In genomic region chr20:38308047-38308438, GRCh38 we compare ENCODE assay signal across 18 cellular contexts. TPM values are rescaled to one million over a fixed set of nuclear protein-coding genes. Genes with fewer than 3 reads are reported as not detected.
DNase-seq lines count a peak whose midpoint lies in the region; ATAC-seq and TF ChIP-seq lines count a peak whose summit lies in the region.
"Had no signal": no experiment of that assay in that cellular context is flagged by ENCODE, and none has a peak within 500 bp of the region (broad histone marks: within the 10 kb centered on the region; RNA-seq: fewer than 3 reads in every experiment).

No MANE protein-coding gene starts in this region.

- H4K8ac ChIP-seq in H9 (replicated peaks; ENCODE audit: insufficient read length, low read depth, low read length), result no peak overlapping the region

- H3T11ph ChIP-seq in H9 (ENCODE audit: low read length), result no peak overlapping the region

- H2BK120ac ChIP-seq in H9 (ENCODE audit: low read depth, low read length, poor library complexity, severe bottlenecking), result no peak overlapping the region

- no peaks in the 10 kb centered on the region for H4K20me1 ChIP-seq in H9 (ENCODE audit: control insufficient read depth, insufficient read depth, insufficient read length)

- no peak overlapping the region for H2AK5ac ChIP-seq in H9 (ENCODE audit: insufficient read length, low read length)

- no peak overlapping the region for H4K91ac ChIP-seq in H9 (ENCODE audit: insufficient read length, low read depth, low read length)

- no peaks in the 10 kb centered on the region for H3K79me2 ChIP-seq in H9 (ENCODE audit: insufficient read depth, low read length)

- no peaks in the 10 kb centered on the region for H3K79me1 ChIP-seq in H9 (ENCODE audit: insufficient read depth, low read depth, low read length, poor library complexity, severe bottlenecking)

- H2BK5ac ChIP-seq in H9 (ENCODE audit: insufficient read length, low read length), result no peak overlapping the region

- no peak overlapping the region for H4K5ac ChIP-seq in H9 (ENCODE audit: insufficient read length, low read depth, low read length)

- no peak for ATAC-seq in sciatic nerve

- H3K27me3 ChIP-seq in H9 (ENCODE audit: insufficient read depth, low read length), result no peaks in the 10 kb centered on the region
- H3K27me3 ChIP-seq: SJSA1 had no signal

- H3K56ac ChIP-seq in H9 (ENCODE audit: insufficient read length, low read depth, low read length), result no peak overlapping the region

- no peak overlapping the region for H2BK12ac ChIP-seq in H9 (ENCODE audit: insufficient read length, low read depth, low read length)

- WGBS in H9 (ENCODE audit: extremely low coverage, insufficient read length, low lambda C conversion rate), result no CpG with 5 or more reads among the region's 4 CpGs

- H3K9me3 ChIP-seq in H9 (ENCODE audit: control insufficient read depth, low read depth, low read length), result no peaks in the 10 kb centered on the region
- H3K9me3 ChIP-seq: HAP-1, SJSA1 had no signal

- TF ChIP-seq CTCF in CD14-positive monocyte (IDR thresholded peaks at IDR 0.05) (no peak), H9 (conservative IDR thresholded peaks at IDR 0.05) (no peak), osteocyte (IDR thresholded peaks at IDR 0.05) (no peak), GM10266 (IDR thresholded peaks at IDR 0.05; ENCODE audit: control insufficient read depth, insufficient read depth, low read depth, missing control alignments) (no peak)

- H3K36me3 Mint-ChIP-seq in CD14-positive monocyte (peaks cover 37 to 38% of the 10 kb centered on the region in 2 donors), H9 (ENCODE audit: insufficient read depth in 1 of 3, low read depth in 3 of 3) (no peaks in the 10 kb centered on the region), osteocyte (ENCODE audit: unreplicated experiment) (no peaks in the 10 kb centered on the region)

- peaks cover 55% of the 10 kb centered on the region for H3K4me1 Mint-ChIP-seq in CD14-positive monocyte
- H3K4me1 Mint-ChIP-seq in H9, result peaks cover 4 to 12% of the 10 kb centered on the region in 2 experiments
- peaks cover 12% of the 10 kb centered on the region for H3K4me1 Mint-ChIP-seq in osteocyte (ENCODE audit: unreplicated experiment)

- no peaks in the 10 kb centered on the region for H3K23me2 ChIP-seq in H9 (ENCODE audit: insufficient read length, low read depth, low read length, poor library complexity, severe bottlenecking)

- peak overlapping the region; percentile 33 to 87 (median 59) for H3K27ac Mint-ChIP-seq in CD14-positive monocyte
- H3K27ac Mint-ChIP-seq in H9, result peak overlapping the region in 1 of 3 experiments; percentile 54; a peak in 1 of 7 replicates
- no peak overlapping the region for H3K27ac Mint-ChIP-seq in osteocyte (ENCODE audit: unreplicated experiment)

- no peak overlapping the region for H3K4me2 ChIP-seq in H9 (ENCODE audit: insufficient read depth, insufficient read length, low read length)

- H3K4me1 ChIP-seq in H9 (ENCODE audit: insufficient read depth, low read length), result no peaks in the 10 kb centered on the region
- H3K4me1 ChIP-seq: HAP-1 had no signal

- no peak overlapping the region for H2BK15ac ChIP-seq in H9 (ENCODE audit: low read depth, low read length)

- DNase-seq in CD14-positive monocyte (ENCODE audit: low spot score) (no peak), H9 (no peak), amniotic epithelial cell (ENCODE audit: low read depth) (peak; percentile 35), iris pigment epithelial cell (ENCODE audit: low read depth) (peak; percentile 67), sciatic nerve (ENCODE audit: low spot score) (no peak), kidney tubule cell (ENCODE audit: low spot score) (no peak), osteocyte (ENCODE audit: extremely low spot score, unreplicated experiment) (no peak), GM10266 (ENCODE audit: extremely low spot score) (no peak)
- DNase-seq: COR-L47, NCI-H1417, NCI-H1930, NCI-H2171, NCI-H446 treated with DMSO at 0.1 percent for 48 hours, NCI-H748 treated with DMSO at 0.1 percent for 48 hours had no signal

- peak overlapping the region; percentile 16 to 69 for H3K4me3 Mint-ChIP-seq in CD14-positive monocyte
- H3K4me3 Mint-ChIP-seq in H9, result no peak overlapping the region; a peak in 1 of 5 replicates
- no peak overlapping the region for H3K4me3 Mint-ChIP-seq in osteocyte (ENCODE audit: unreplicated experiment)

- H3K4ac ChIP-seq in H9 (ENCODE audit: low read depth, low read length), result no peak overlapping the region

- H3K14ac ChIP-seq in H9 (ENCODE audit: insufficient read depth, low read length), result no peak overlapping the region

- intact Hi-C loops in CD14-positive monocyte (cut with micrococcal nuclease), result loop anchor here in 1 of 2 donors (5.0 to 10.0 kb wide), 2 partner anchors 81 to 253 kb away; no protein-coding TSS in a partner anchor
- intact Hi-C loops in sciatic nerve (cut with DNase I), result no loop called here

- H3K27ac ChIP-seq in H9 (ENCODE audit: insufficient read length, low read depth, low read length), result no peak overlapping the region
- H3K27ac ChIP-seq: SJSA1 had no signal

- H3K9ac ChIP-seq in H9 (ENCODE audit: extremely low read depth, insufficient read length, low read length), result no peak overlapping the region

- H2BK20ac ChIP-seq in H9 (ENCODE audit: low read depth, low read length, poor library complexity, severe bottlenecking), result no peak overlapping the region

- peak overlapping the region; percentile 14 for H3K18ac ChIP-seq in H9 (ENCODE audit: insufficient read length, low read depth, low read length)

- H3K23ac ChIP-seq in H9 (ENCODE audit: insufficient read length, low read depth, low read length), result no peak overlapping the region

- H3K27me3 Mint-ChIP-seq in CD14-positive monocyte (ENCODE audit: low read depth in 3 of 3) (peaks cover 10 to 32% (median 25%) of the 10 kb centered on the region in 3 donors), H9 (ENCODE audit: low read depth) (peaks cover 14% of the 10 kb centered on the region), osteocyte (ENCODE audit: unreplicated experiment) (peaks cover 9% of the 10 kb centered on the region)

- H3K9me3 Mint-ChIP-seq in CD14-positive monocyte (peaks cover 0 to 3% (median 3%) of the 10 kb centered on the region in 7 donors), H9 (no peaks in the 10 kb centered on the region), osteocyte (ENCODE audit: unreplicated experiment) (no peaks in the 10 kb centered on the region)

- H2AFZ ChIP-seq in H9 (ENCODE audit: low read length), result no peak overlapping the region

RNA-seq across cellular contexts. Expression of gene BPI, which starts 4.1 kb away (rescaled TPM):
- 1 to 10 TPM; 8.7 to 9.0 TPM for polyA plus RNA-seq in CD14-positive monocyte
- total RNA-seq in H9 (2021) (not detected in 2 replicates), sciatic nerve (2.3 TPM), osteocyte (7.7 and 8.5 TPM in 2 replicates)
- total RNA-seq: A673, Daoy had no signal

RNA-seq across cellular contexts. Expression of gene LBP, which starts 38.2 kb away (rescaled TPM):
- not detected for polyA plus RNA-seq in CD14-positive monocyte
- total RNA-seq in H9 (2021), result 0.35 and 0.52 TPM in 2 replicates
- 0.40 TPM for total RNA-seq in sciatic nerve
- not detected in 2 replicates for total RNA-seq in osteocyte
- total RNA-seq: A673, Daoy, SJSA1 had no signal

RNA-seq across cellular contexts. Expression of gene KIAA1755, which starts 47.5 kb away (rescaled TPM):
- not detected for polyA plus RNA-seq in CD14-positive monocyte
- total RNA-seq in H9 (2021) (0.17 and 0.18 TPM in 2 replicates), sciatic nerve (56.0 TPM), osteocyte (50.2 and 60.6 TPM in 2 replicates)
- total RNA-seq: A673 had no signal

Comparison
In these comparisons a context has a peak if more than half of its experiments do, and no peak if none do; other contexts are left out.
1. DNase-seq: peak in amniotic epithelial cell (single experiment) and iris pigment epithelial cell (single experiment); none in CD14-positive monocyte (single experiment), H9 (single experiment), sciatic nerve (single experiment), kidney tubule cell (single experiment), osteocyte (single experiment) and GM10266 (single experiment).
2. H3K4me3 Mint-ChIP-seq: peak in CD14-positive monocyte (2 of 2); none in H9 (0 of 2) and osteocyte (single experiment).
3. RNA of gene KIAA1755, which starts 47.5 kb away (total RNA-seq): 56.0 TPM in sciatic nerve (single experiment) and 50.2 to 60.6 TPM in osteocyte; 0.17 to 0.18 TPM in H9; every median in the first group is over 10 times any median in the second.